In the genomic region with DNA sequence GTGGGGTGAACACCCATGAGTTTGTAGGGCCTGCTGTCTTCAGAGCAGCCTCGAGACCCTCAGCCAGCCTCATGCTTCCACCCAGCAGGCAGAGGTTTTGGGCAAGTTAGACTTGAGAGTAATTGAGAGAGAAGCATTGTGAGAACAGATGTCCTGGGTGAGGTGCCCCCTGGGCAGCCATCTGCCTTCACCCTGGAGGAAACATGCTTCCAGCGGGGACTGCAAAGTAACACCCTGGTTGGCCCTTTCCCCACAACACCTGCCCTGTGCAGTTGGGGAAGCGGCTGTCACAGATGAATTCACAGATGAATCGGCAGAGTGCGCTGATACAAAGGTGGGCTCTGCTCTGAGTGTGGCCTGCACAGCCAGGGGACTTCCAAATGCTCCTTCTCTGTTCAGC, we compare ENCODE assay signal across 17 cellular contexts. TPM values are rescaled to one million over a fixed set of nuclear protein-coding genes. Genes with fewer than 3 reads are reported as not detected.
DNase-seq lines count a peak whose midpoint lies in the region; ATAC-seq and TF ChIP-seq lines count a peak whose summit lies in the region.
"Had no signal": no experiment of that assay in that cellular context is flagged by ENCODE, and none has a peak within 500 bp of the region (broad histone marks: within the 10 kb centered on the region; RNA-seq: fewer than 3 reads in every experiment).

No MANE protein-coding gene starts in this region.

- peak; percentile 82 for DNase-seq in DMS 273 treated with DMSO at 0.1 percent for 48 hours (lab: John Stamatoyannopoulos, UW)
- peak; percentile 93 for DNase-seq in NCI-H2171 (lab: John Stamatoyannopoulos, UW)
- peak; percentile 15 for DNase-seq in chondrocyte (ENCODE audit: low spot score)
- DNase-seq in progenitor cell of endocrine pancreas (ENCODE audit: low spot score, unreplicated experiment), result no peak
- no peak for DNase-seq in DMS114 treated with DMSO at 0.1 percent for 48 hours (lab: John Stamatoyannopoulos, UW; ENCODE audit: unreplicated experiment)
- DNase-seq in HEK293T (ENCODE audit: extremely low spot score), result no peak
- no peak for DNase-seq in heart right ventricle
- DNase-seq: GF-D8; GOT3; HFFc6; IMR-90; NCI-H2081; NCI-H526 treated with DMSO at 0.1 percent for 48 hours; NK-92 treated with Interleukin-12 subunit alpha and Interleukin-12 subunit beta, amount 100 ng/mL, for 24 hours; Peyer's patch; T-helper 17 cell had no signal

- H3K27me3 Mint-ChIP-seq in chondrocyte (ENCODE audit: low read depth) (no peaks in the 10 kb centered on the region), progenitor cell of endocrine pancreas (no peaks in the 10 kb centered on the region)
- H3K27me3 Mint-ChIP-seq: T-helper 17 cell had no signal

- H3K9me3 ChIP-seq in heart right ventricle, result peaks cover 0 to 1% (median 0%) of the 10 kb centered on the region in 11 donors
- H3K9me3 ChIP-seq: Peyer's patch had no signal

- H3K36me3 Mint-ChIP-seq in chondrocyte (ENCODE audit: low read depth), result peaks cover 10% of the 10 kb centered on the region
- peaks cover 7% of the 10 kb centered on the region for H3K36me3 Mint-ChIP-seq in progenitor cell of endocrine pancreas (ENCODE audit: insufficient read depth)

- 95 to 96% methylated on average over 5 of the region's 5 CpGs for WGBS in heart right ventricle, 2 donors

- no peak for ATAC-seq in heart right ventricle
- ATAC-seq: T-helper 17 cell had no signal

- H3K4me1 Mint-ChIP-seq in chondrocyte (ENCODE audit: low read depth) (peaks cover 7% of the 10 kb centered on the region), progenitor cell of endocrine pancreas (ENCODE audit: low read depth) (peaks cover 3% of the 10 kb centered on the region)
- H3K4me1 Mint-ChIP-seq: CD14-positive monocyte had no signal

- no peak overlapping the region for H3K27ac ChIP-seq in heart right ventricle
- H3K27ac ChIP-seq: Peyer's patch had no signal

- intact Hi-C loops in heart right ventricle (cut with DNase I), result no loop called here

- no peaks in the 10 kb centered on the region for H3K27me3 ChIP-seq in heart right ventricle
- H3K27me3 ChIP-seq: Peyer's patch had no signal

- CTCF ChIA-PET in HEK293T (lab: Yijun Ruan, JAX), result interaction anchor here (0.6 kb wide), 2 partner anchors 14 to 36 kb away, joined by 4 to 5 read pairs; no protein-coding TSS in a partner anchor

- no peak overlapping the region for H3K4me3 ChIP-seq in heart right ventricle
- H3K4me3 ChIP-seq: Peyer's patch had no signal

- peaks cover 4 to 36% (median 20%) of the 10 kb centered on the region in 9 donors for H3K4me1 ChIP-seq in heart right ventricle
- H3K4me1 ChIP-seq: Peyer's patch had no signal

- H3K27ac Mint-ChIP-seq in chondrocyte (ENCODE audit: unreplicated experiment) (no peak overlapping the region), progenitor cell of endocrine pancreas (peak overlapping the region; percentile 49)
- H3K27ac Mint-ChIP-seq: CD14-positive monocyte, HFFc6, T-helper 17 cell had no signal

- POLR2A ChIA-PET in HEK293T (lab: Yijun Ruan, JAX), result no interaction called here

- H3K4me3 Mint-ChIP-seq in chondrocyte (ENCODE audit: unreplicated experiment) (no peak overlapping the region), progenitor cell of endocrine pancreas (ENCODE audit: low read depth) (no peak overlapping the region)
- H3K4me3 Mint-ChIP-seq: CD14-positive monocyte, HFFc6, T-helper 17 cell had no signal

- TF ChIP-seq CTCF in chondrocyte (IDR thresholded peaks at IDR 0.05) (no peak), progenitor cell of endocrine pancreas (IDR thresholded peaks at IDR 0.05; ENCODE audit: unreplicated experiment) (no peak), heart right ventricle (IDR thresholded peaks at IDR 0.05) (no peak)

- H3K9me3 Mint-ChIP-seq in chondrocyte (ENCODE audit: low read depth) (no peaks in the 10 kb centered on the region), progenitor cell of endocrine pancreas (ENCODE audit: low read depth) (no peaks in the 10 kb centered on the region)
- H3K9me3 Mint-ChIP-seq: CD14-positive monocyte, HFFc6 had no signal

- peaks cover 0 to 53% (median 0%) of the 10 kb centered on the region in 9 donors for H3K36me3 ChIP-seq in heart right ventricle

TF ChIP-seq in HEK293T, 16 proteins besides CTCF, POLR2A, EP300 and RAD21:
- TF ChIP-seq, protein P1, sequence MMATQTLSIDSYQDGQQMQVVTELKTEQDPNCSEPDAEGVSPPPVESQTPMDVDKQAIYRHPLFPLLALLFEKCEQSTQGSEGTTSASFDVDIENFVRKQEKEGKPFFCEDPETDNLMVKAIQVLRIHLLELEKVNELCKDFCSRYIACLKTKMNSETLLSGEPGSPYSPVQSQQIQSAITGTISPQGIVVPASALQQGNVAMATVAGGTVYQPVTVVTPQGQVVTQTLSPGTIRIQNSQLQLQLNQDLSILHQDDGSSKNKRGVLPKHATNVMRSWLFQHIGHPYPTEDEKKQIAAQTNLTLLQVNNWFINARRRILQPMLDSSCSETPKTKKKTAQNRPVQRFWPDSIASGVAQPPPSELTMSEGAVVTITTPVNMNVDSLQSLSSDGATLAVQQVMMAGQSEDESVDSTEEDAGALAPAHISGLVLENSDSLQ (IDR thresholded peaks at IDR 0.05), result no peak
- no peak for TF ChIP-seq L3MBTL2 (conservative IDR thresholded peaks at IDR 0.05)
- no peak for TF ChIP-seq LEF1 (IDR thresholded peaks at IDR 0.05; ENCODE audit: borderline replicate concordance)
- no peak for TF ChIP-seq HDGF (IDR thresholded peaks at IDR 0.05; ENCODE audit: borderline replicate concordance)
- no peak for TF ChIP-seq BHLHE40 (IDR thresholded peaks at IDR 0.05; ENCODE audit: borderline replicate concordance)
- TF ChIP-seq FOXK2 (IDR thresholded peaks at IDR 0.05), result no peak
- no peak for TF ChIP-seq CTBP1 (IDR thresholded peaks at IDR 0.05; ENCODE audit: borderline replicate concordance)
- no peak for TF ChIP-seq ARNT (IDR thresholded peaks at IDR 0.05)
- no peak for TF ChIP-seq NFRKB (IDR thresholded peaks at IDR 0.05)
- TF ChIP-seq ZNF384 (IDR thresholded peaks at IDR 0.05), result no peak
- no peak for TF ChIP-seq FOXM1 (IDR thresholded peaks at IDR 0.05; ENCODE audit: borderline replicate concordance)
- TF ChIP-seq ELF4 (IDR thresholded peaks at IDR 0.05), result no peak
- no peak for TF ChIP-seq FOXA1 (IDR thresholded peaks at IDR 0.05)
- TF ChIP-seq SP1 (IDR thresholded peaks at IDR 0.05), result no peak
- no peak for TF ChIP-seq TARDBP (IDR thresholded peaks at IDR 0.05)
- TF ChIP-seq SUZ12 (IDR thresholded peaks at IDR 0.05), result no peak

RNA-seq across cellular contexts. Expression of a gene that starts 23.4 kb away (rescaled TPM):
- total RNA-seq in chondrocyte (18.0 to 19.3 TPM (median 18.4 TPM) in 3 replicates), progenitor cell of endocrine pancreas (25.3 and 31.5 TPM in 2 replicates), heart right ventricle (10 to 100 TPM; 32.6 to 43.5 (median 37.4) TPM)
- 10 to 100 TPM; 21.5 to 55.8 TPM for polyA plus RNA-seq in heart right ventricle

RNA-seq across cellular contexts. Expression of a gene that starts 23.6 kb away (rescaled TPM):
- total RNA-seq in chondrocyte (9.7 to 10.5 TPM (median 9.8 TPM) in 3 replicates), progenitor cell of endocrine pancreas (10.2 and 12.1 TPM in 2 replicates), heart right ventricle (10 to 100 TPM; 14.6 to 23.7 (median 17.3) TPM)
- 1 to 10 TPM; 7.0 to 9.5 TPM for polyA plus RNA-seq in heart right ventricle

RNA-seq across cellular contexts. Expression of a gene that starts 42.9 kb away (rescaled TPM):
- total RNA-seq in chondrocyte (1.2 to 2.6 TPM (median 1.5 TPM) in 3 replicates), progenitor cell of endocrine pancreas (13.3 and 15.4 TPM in 2 replicates), heart right ventricle (1 to 10 TPM; 1.1 to 2.6 (median 2.0) TPM)
- polyA plus RNA-seq in heart right ventricle, result 1 to 10 TPM in 1 of 2 donors, under 1 TPM in 1; 0.55 to 3.0 TPM
- total RNA-seq: T-helper 17 cell had no signal

RNA-seq across cellular contexts. Expression of a gene that starts 43.4 kb away (rescaled TPM):
- total RNA-seq in chondrocyte, result 55.0 to 60.2 TPM (median 56.1 TPM) in 3 replicates
- total RNA-seq in progenitor cell of endocrine pancreas, result 29.4 and 30.5 TPM in 2 replicates
- total RNA-seq in heart right ventricle, result 100 to 1,000 TPM; 174 to 331 (median 290) TPM
- polyA plus RNA-seq in heart right ventricle, result 100 to 1,000 TPM in 1 of 2 donors, 10 to 100 TPM in 1; 46.4 to 114 TPM

Comparison
In these comparisons a context has a peak if more than half of its experiments do, and no peak if none do; other contexts are left out.
1. DNase-seq: peak in DMS 273 treated with DMSO at 0.1 percent for 48 hours (single experiment), NCI-H2171 (single experiment) and chondrocyte (single experiment); none in progenitor cell of endocrine pancreas (single experiment), DMS114 treated with DMSO at 0.1 percent for 48 hours (single experiment), HEK293T (single experiment) and heart right ventricle (0 of 2).